Comparison of ENCODE assay signal across 8 cellular contexts in the genomic region with DNA sequence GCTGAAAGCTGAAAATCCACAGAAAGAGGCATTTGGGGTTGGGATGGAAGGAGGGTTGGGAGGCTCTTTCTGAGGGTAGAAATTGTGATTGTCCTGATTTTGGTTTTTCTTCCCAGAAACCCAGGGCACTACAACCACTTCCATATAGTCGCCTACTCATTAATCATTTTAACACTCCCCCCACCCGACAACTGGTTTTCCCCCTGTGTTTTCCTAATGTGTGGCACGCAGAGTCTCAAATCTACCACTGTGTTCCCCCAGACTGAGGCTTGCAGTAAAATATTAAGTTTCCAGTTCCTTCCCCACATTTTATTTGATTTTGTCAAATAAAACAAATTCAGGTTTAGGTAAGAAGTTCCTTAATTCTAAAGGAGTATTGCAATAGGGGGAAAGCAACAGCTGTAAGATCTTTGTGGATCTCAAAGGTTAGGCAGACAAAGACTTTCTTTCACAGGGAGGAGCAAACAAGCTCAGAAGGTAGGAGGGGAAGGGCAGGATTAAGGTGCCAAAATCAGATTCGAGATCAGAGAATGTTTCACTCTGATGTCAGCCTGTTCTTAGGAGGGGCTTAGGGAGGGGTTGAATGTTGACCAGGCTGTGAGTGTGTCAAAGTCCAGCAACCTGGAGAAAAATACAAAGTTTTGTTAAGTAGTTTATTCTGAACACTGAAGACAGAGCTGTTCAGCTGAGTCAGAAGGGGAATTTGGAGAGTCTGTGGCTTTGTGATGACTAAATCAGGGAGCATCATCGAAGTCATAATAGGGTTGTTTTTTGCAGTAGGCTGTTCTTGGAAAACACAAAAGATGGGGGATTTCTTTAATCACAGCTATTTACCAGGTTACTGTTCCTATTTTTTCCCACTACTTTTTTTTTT. TPM values are rescaled to one million over a fixed set of nuclear protein-coding genes. Genes with fewer than 3 reads are reported as not detected.
DNase-seq lines count a peak whose midpoint lies in the region; ATAC-seq and TF ChIP-seq lines count a peak whose summit lies in the region.

No MANE protein-coding gene starts in this region.

- H3K4me1 Mint-ChIP-seq in osteocyte (ENCODE audit: unreplicated experiment) = peaks cover 54% of the 10 kb centered on the region

- H3K36me3 ChIP-seq in RWPE2 (ENCODE audit: low read depth) = peaks cover 61% of the 10 kb centered on the region

- no peaks in the 10 kb centered on the region for H3K27me3 Mint-ChIP-seq in osteocyte (ENCODE audit: unreplicated experiment)

- H3K27ac Mint-ChIP-seq in osteocyte (ENCODE audit: unreplicated experiment) = peak overlapping the region; percentile 98

- peaks cover 4% of the 10 kb centered on the region for H3K36me3 Mint-ChIP-seq in osteocyte (ENCODE audit: unreplicated experiment)

- DNase-seq in stimulated activated CD4-positive, alpha-beta T cell treated with anti-CD3 and anti-CD28 coated beads, Interleukin-1b, Interleukin-23, amount 100 ng/mL, for 48 hours = peak; percentile 67
- DNase-seq in stimulated activated CD4-positive, alpha-beta T cell treated with anti-CD3 and anti-CD28 coated beads, Interleukin-12 subunit alpha, Interleukin-12 subunit beta, amount 100 ng/mL, for 4 hours = no peak
- DNase-seq in RWPE2 (ENCODE audit: low spot score) (no peak), dermis blood vessel endothelial cell (peak; percentile 85), osteocyte (ENCODE audit: extremely low spot score, unreplicated experiment) (no peak), retina (no peak), NCI-H1694 treated with DMSO at 0.1 percent for 48 hours (lab: John Stamatoyannopoulos, UW) (no peak)

- H3K9me3 Mint-ChIP-seq in osteocyte (ENCODE audit: unreplicated experiment) = no peaks in the 10 kb centered on the region

- H3K9me3 ChIP-seq in RWPE2 (ENCODE audit: severe bottlenecking) = no peaks in the 10 kb centered on the region

- H3K4me3 Mint-ChIP-seq in osteocyte (ENCODE audit: unreplicated experiment) = no peak overlapping the region

- TF ChIP-seq CTCF in RWPE2 (IDR thresholded peaks at IDR 0.05; ENCODE audit: poor library complexity, severe bottlenecking) (no peak), osteocyte (IDR thresholded peaks at IDR 0.05) (no peak)

- no peaks in the 10 kb centered on the region for H3K27me3 ChIP-seq in RWPE2 (ENCODE audit: insufficient read depth, poor library complexity, severe bottlenecking)

- peak overlapping the region; percentile 62 for H3K27ac ChIP-seq in RWPE2 (ENCODE audit: poor library complexity, severe bottlenecking)

- no peak overlapping the region for H3K4me3 ChIP-seq in RWPE2 (ENCODE audit: severe bottlenecking)

- ATAC-seq in HG02981 (IDR thresholded peaks at IDR 0.05; ENCODE audit: unreplicated experiment) (peak; percentile 46), RWPE2 (ENCODE audit: low read depth) (peak; percentile 80)

- H3K4me1 ChIP-seq in RWPE2 (ENCODE audit: insufficient read depth, poor library complexity, severe bottlenecking) = peaks cover 21% of the 10 kb centered on the region

RNA-seq across cellular contexts. Expression of a gene that starts 3.6 kb away (rescaled TPM):
- total RNA-seq in dermis blood vessel endothelial cell (33.4 and 41.4 TPM in 2 replicates), osteocyte (6.2 and 9.5 TPM in 2 replicates)

Comparison
In these comparisons a context has a peak if more than half of its experiments do, and no peak if none do; other contexts are left out.
1. DNase-seq: peak in stimulated activated CD4-positive, alpha-beta T cell treated with anti-CD3 and anti-CD28 coated beads, Interleukin-1b, Interleukin-23, amount 100 ng/mL, for 48 hours (single experiment) and dermis blood vessel endothelial cell (single experiment); none in stimulated activated CD4-positive, alpha-beta T cell treated with anti-CD3 and anti-CD28 coated beads, Interleukin-12 subunit alpha, Interleukin-12 subunit beta, amount 100 ng/mL, for 4 hours (single experiment), RWPE2 (single experiment), osteocyte (single experiment), retina (single experiment) and NCI-H1694 treated with DMSO at 0.1 percent for 48 hours (single experiment).